26 cellular contexts compared by ENCODE assay signal in genomic region chr10:131247873-131248272, GRCh38.
"Had no signal": no experiment of that assay in that cellular context is flagged by ENCODE, and none has a peak within 500 bp of the region (broad histone marks: within the 10 kb centered on the region; RNA-seq: fewer than 3 reads in every experiment).

No MANE protein-coding gene starts in this region.

- H3K36me3 ChIP-seq: colonic mucosa, gastrocnemius medialis, neural progenitor cell, ovary, suprapubic skin, transverse colon had no signal

- H3K27ac ChIP-seq: colonic mucosa, epithelial cell of prostate, gastrocnemius medialis, neural progenitor cell, ovary, psoas muscle, skin epidermis, suprapubic skin, transverse colon had no signal

- H3K4me3 ChIP-seq: colonic mucosa, gastrocnemius medialis, neural progenitor cell, ovary, psoas muscle, skin epidermis, suprapubic skin, transverse colon had no signal

- H3K4me1 Mint-ChIP-seq: naive thymus-derived CD4-positive, alpha-beta T cell; stimulated activated naive B cell treated with anti-CD40 and anti-IgM and Interleukin-4, amounts not matched to agents 10 μg/mL and 1 μg/mL and 100 μg/mL, for 72 hours; stimulated activated naive CD8-positive, alpha-beta T cell treated with anti-CD3 and anti-CD28 coated beads, Interleukin-15, amount 100 ng/mL, for 72 hours had no signal

- H3K9ac ChIP-seq: neural progenitor cell had no signal

- H2AFZ ChIP-seq: neural progenitor cell had no signal

- H3K4me2 ChIP-seq: neural progenitor cell had no signal

- H3K9me3 Mint-ChIP-seq: dendritic cell treated with granulocyte-macrophage colony-stimulating factor and Interleukin-4, amounts not matched to agents 40 ng/mL and 50 ng/mL, for 4 days; endodermal cell; naive thymus-derived CD4-positive, alpha-beta T cell; nephron; neural progenitor cell; stimulated activated naive B cell treated with anti-CD40 and anti-IgM and Interleukin-4, amounts not matched to agents 10 μg/mL and 1 μg/mL and 100 μg/mL, for 72 hours; stimulated activated naive CD8-positive, alpha-beta T cell treated with anti-CD3 and anti-CD28 coated beads, Interleukin-15, amount 100 ng/mL, for 72 hours had no signal

- H3K9me3 ChIP-seq: colonic mucosa, gastrocnemius medialis, ovary, psoas muscle, suprapubic skin, transverse colon had no signal

- H3K4me3 Mint-ChIP-seq: dendritic cell treated with granulocyte-macrophage colony-stimulating factor and Interleukin-4, amounts not matched to agents 40 ng/mL and 50 ng/mL, for 4 days; endodermal cell; naive thymus-derived CD4-positive, alpha-beta T cell; nephron; neural progenitor cell; stimulated activated naive B cell treated with anti-CD40 and anti-IgM and Interleukin-4, amounts not matched to agents 10 μg/mL and 1 μg/mL and 100 μg/mL, for 72 hours; stimulated activated naive CD8-positive, alpha-beta T cell treated with anti-CD3 and anti-CD28 coated beads, Interleukin-15, amount 100 ng/mL, for 72 hours had no signal

- H3K36me3 Mint-ChIP-seq: naive thymus-derived CD4-positive, alpha-beta T cell; neural progenitor cell; stimulated activated naive B cell treated with anti-CD40 and anti-IgM and Interleukin-4, amounts not matched to agents 10 μg/mL and 1 μg/mL and 100 μg/mL, for 72 hours had no signal

- H3K27me3 ChIP-seq: colonic mucosa, neural progenitor cell, ovary, transverse colon had no signal

- FAIRE-seq: keratinocyte had no signal

- ATAC-seq: esophagus mucosa; gastrocnemius medialis; naive thymus-derived CD4-positive, alpha-beta T cell; psoas muscle; right cardiac atrium; stimulated activated naive B cell treated with anti-CD40 and anti-IgM and Interleukin-4, amounts not matched to agents 10 μg/mL and 1 μg/mL and 100 μg/mL, for 72 hours; stimulated activated naive CD8-positive, alpha-beta T cell treated with anti-CD3 and anti-CD28 coated beads, Interleukin-15, amount 100 ng/mL, for 72 hours had no signal

- H3K27ac Mint-ChIP-seq: dendritic cell treated with granulocyte-macrophage colony-stimulating factor and Interleukin-4, amounts not matched to agents 40 ng/mL and 50 ng/mL, for 4 days; endodermal cell; naive thymus-derived CD4-positive, alpha-beta T cell; nephron; neural progenitor cell; stimulated activated naive B cell treated with anti-CD40 and anti-IgM and Interleukin-4, amounts not matched to agents 10 μg/mL and 1 μg/mL and 100 μg/mL, for 72 hours; stimulated activated naive CD8-positive, alpha-beta T cell treated with anti-CD3 and anti-CD28 coated beads, Interleukin-15, amount 100 ng/mL, for 72 hours had no signal

- H3K4me1 ChIP-seq: colonic mucosa, gastrocnemius medialis, psoas muscle, suprapubic skin, transverse colon had no signal

- DNase-seq: colonic mucosa; effector CD8-positive, alpha-beta T cell; endodermal cell; foreskin fibroblast; gastrocnemius medialis; head of caudate nucleus; mesenchymal stem cell; midbrain; naive thymus-derived CD4-positive, alpha-beta T cell; nucleus accumbens; ovary; psoas muscle; right cardiac atrium; stimulated activated CD4-positive, alpha-beta T cell treated with anti-CD3 and anti-CD28 coated beads, Interleukin-15, amount 100 ng/mL, for 24 hours; stimulated activated CD4-positive, alpha-beta T cell treated with anti-CD3 and anti-CD28 coated beads, Interleukin-2, amount 100 ng/mL, for 48 hours; stimulated activated naive B cell treated with anti-CD40 and anti-IgM and Interleukin-4, amounts not matched to agents 10 μg/mL and 1 μg/mL and 100 μg/mL, for 72 hours; stimulated activated naive CD8-positive, alpha-beta T cell treated with anti-CD3 and anti-CD28 coated beads, Interleukin-15, amount 100 ng/mL, for 72 hours; transverse colon had no signal
